Comparison of ENCODE assay signal across 11 cellular contexts in the genomic region with DNA sequence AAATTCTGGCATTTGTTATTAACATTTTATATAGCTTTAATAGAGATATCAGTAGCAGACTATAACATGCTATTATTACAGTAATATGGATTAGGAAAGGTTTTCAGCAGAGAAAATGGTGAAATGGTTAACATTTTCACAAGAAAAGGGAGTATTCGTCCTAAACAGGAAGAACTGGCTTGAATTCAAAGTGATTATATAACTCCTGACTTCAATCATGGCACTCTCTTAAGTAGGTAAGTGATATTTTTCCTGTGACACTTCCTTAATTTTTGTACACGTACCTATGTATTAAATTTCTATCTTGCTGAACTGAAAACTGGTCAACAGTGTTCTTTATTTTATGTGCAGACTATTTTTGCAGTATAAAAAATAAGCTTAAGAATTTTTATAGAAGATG.
"Had no signal": no experiment of that assay in that cellular context is flagged by ENCODE, and none has a peak within 500 bp of the region (broad histone marks: within the 10 kb centered on the region; RNA-seq: fewer than 3 reads in every experiment).

No MANE protein-coding gene starts in this region.

- H3K27ac ChIP-seq: epithelial cell of prostate had no signal

- H3K9me3 ChIP-seq: SK-N-SH had no signal

- DNase-seq: activated B cell treated with CpG ODN at 0.5 μM for 24 hours; activated CD4-positive, alpha-beta T cell treated with anti-CD3 and anti-CD28 coated beads, Interleukin-2, amount 10 ng/mL, durations not matched to agents 24 days and 14 days; activated naive CD4-positive, alpha-beta T cell treated with Interleukin-2 at 50 U/mL for 16 hours; activated naive CD8-positive, alpha-beta T cell treated with anti-CD3 and anti-CD28 coated beads, Interleukin-2, amount 50 U/mL, for 24 hours; cortex of kidney; effector CD8-positive, alpha-beta T cell; SK-N-SH; stimulated activated CD4-positive, alpha-beta T cell treated with anti-CD3 and anti-CD28 coated beads, Interleukin-15, amount 100 ng/mL, for 24 hours; stimulated activated CD4-positive, alpha-beta T cell treated with anti-CD3 and anti-CD28 coated beads, Interleukin-4, amount 100 ng/mL, for 24 hours; stimulated activated naive CD8-positive, alpha-beta T cell treated with anti-CD3 and anti-CD28 coated beads, Interleukin-15, amount 100 ng/mL, for 72 hours had no signal

- ATAC-seq: activated naive CD8-positive, alpha-beta T cell treated with anti-CD3 and anti-CD28 coated beads, Interleukin-2, amount 50 U/mL, for 24 hours; stimulated activated naive CD8-positive, alpha-beta T cell treated with anti-CD3 and anti-CD28 coated beads, Interleukin-15, amount 100 ng/mL, for 72 hours had no signal
